Comparison of ENCODE assay signal across 24 cellular contexts in genomic region chr1:76240321-76240720, GRCh38.
A peak's percentile ranks its signal among the peaks of the same experiment; 100 is the strongest.
DNase-seq lines count a peak whose midpoint lies in the region; ATAC-seq, FAIRE-seq and TF ChIP-seq lines count a peak whose summit lies in the region.
"Had no signal": no experiment of that assay in that cellular context is flagged by ENCODE, and none has a peak within 500 bp of the region (broad histone marks: within the 10 kb centered on the region; RNA-seq: fewer than 3 reads in every experiment).

No MANE protein-coding gene starts in this region.

- no peak overlapping the region for H2AFZ ChIP-seq in OCI-LY3 (ENCODE audit: low read depth, low read length)
- no peak overlapping the region for H2AFZ ChIP-seq in neural progenitor cell (replicated peaks)

- H3K79me2 ChIP-seq in OCI-LY3 (ENCODE audit: low read length) (no peaks in the 10 kb centered on the region), neural progenitor cell (ENCODE audit: low read depth) (peaks cover 10% of the 10 kb centered on the region)

- no peaks in the 10 kb centered on the region for H3F3A ChIP-seq in neural progenitor cell (ENCODE audit: low read depth)

- H3K9me3 ChIP-seq in OCI-LY3 (ENCODE audit: insufficient read depth, low read length) (no peaks in the 10 kb centered on the region), neural progenitor cell (ENCODE audit: low read depth) (peaks cover 5% of the 10 kb centered on the region)
- H3K9me3 ChIP-seq: adrenal gland, pancreas had no signal

- no peak for ATAC-seq in GM19455 (IDR thresholded peaks at IDR 0.05; ENCODE audit: unreplicated experiment)
- ATAC-seq: K562, left lung, Right ventricle myocardium inferior had no signal

- H3K4me2 ChIP-seq in OCI-LY3 (ENCODE audit: low read length): peak overlapping the region; percentile 12; the same call in 1 of the 2 replicates
- no peak overlapping the region for H3K4me2 ChIP-seq in neural progenitor cell

- H3K4me3 Mint-ChIP-seq in neural progenitor cell: no peak overlapping the region
- H3K4me3 Mint-ChIP-seq: type B pancreatic cell had no signal

- H3K4me1 ChIP-seq in OCI-LY3 (ENCODE audit: low read length) (peaks cover 13% of the 10 kb centered on the region), neural progenitor cell (peaks cover 21% of the 10 kb centered on the region)
- H3K4me1 ChIP-seq: adrenal gland, esophagus squamous epithelium, left lung, pancreas, stomach had no signal

- H3K9ac ChIP-seq in OCI-LY3 (ENCODE audit: low read length) (no peak overlapping the region), neural progenitor cell (no peak overlapping the region)

- DNase-seq in GDM1 (lab: John Stamatoyannopoulos, UW) (peak; percentile 4), islet precursor cell (peak; percentile 97), urothelium cell line (ENCODE audit: low spot score) (peak; percentile 29), neural progenitor cell (ENCODE audit: low spot score) (no peak)
- DNase-seq in stimulated activated CD4-positive, alpha-beta T cell treated with anti-CD3 and anti-CD28 coated beads, Interleukin-12 subunit alpha, Interleukin-12 subunit beta, amount 100 ng/mL, for 4 hours: no peak
- DNase-seq: activated gamma-delta T cell; adrenal gland; central memory CD4-positive, alpha-beta T cell; effector CD8-positive, alpha-beta T cell; esophagus squamous epithelium; HCEC 1CT; left lung; NCI-H1048; NCI-H2029 treated with DMSO at 0.1 percent for 48 hours; NCI-H510A treated with DMSO at 0.1 percent for 48 hours; pancreas; stomach had no signal

- H4K20me1 ChIP-seq in OCI-LY3 (ENCODE audit: insufficient read depth, low read length) (no peaks in the 10 kb centered on the region), neural progenitor cell (ENCODE audit: low read depth) (no peaks in the 10 kb centered on the region)

- H3K27ac ChIP-seq in OCI-LY3 (ENCODE audit: low read length) (no peak overlapping the region), neural progenitor cell (no peak overlapping the region)
- H3K27ac ChIP-seq: adrenal gland, esophagus squamous epithelium, left lung, pancreas, stomach, VCaP had no signal

- H3K36me3 Mint-ChIP-seq in neural progenitor cell: peaks cover 16% of the 10 kb centered on the region

- H3K36me3 ChIP-seq in OCI-LY3 (replicated peaks; ENCODE audit: low read depth, low read length) (no peaks in the 10 kb centered on the region), neural progenitor cell (no peaks in the 10 kb centered on the region)
- H3K36me3 ChIP-seq: adrenal gland, esophagus squamous epithelium, left lung, pancreas, stomach had no signal

- H3K27me3 ChIP-seq in OCI-LY3 (ENCODE audit: low read depth, low read length) (no peaks in the 10 kb centered on the region), neural progenitor cell (no peaks in the 10 kb centered on the region)
- H3K27me3 ChIP-seq: adrenal gland, esophagus squamous epithelium, left lung, pancreas, stomach had no signal

- H3K4me1 Mint-ChIP-seq in neural progenitor cell: peaks cover 29% of the 10 kb centered on the region

- peak; percentile 5 for FAIRE-seq in urothelium cell line (lab: Jason Lieb, UNC)
- FAIRE-seq: GM12892, K562, pancreas had no signal

- no peak for TF ChIP-seq CTCF in OCI-LY3 (IDR thresholded peaks at IDR 0.05; ENCODE audit: low read depth, low read length)
- no peak for TF ChIP-seq CTCF in neural progenitor cell (IDR thresholded peaks at IDR 0.05)

- H3K9me3 Mint-ChIP-seq in neural progenitor cell: peaks cover 29% of the 10 kb centered on the region
- H3K9me3 Mint-ChIP-seq: type B pancreatic cell had no signal

- no peaks in the 10 kb centered on the region for H3K27me3 Mint-ChIP-seq in neural progenitor cell (ENCODE audit: insufficient read depth, low read depth)
- H3K27me3 Mint-ChIP-seq: type B pancreatic cell had no signal

- no peak overlapping the region for H3K27ac Mint-ChIP-seq in neural progenitor cell
- H3K27ac Mint-ChIP-seq: type B pancreatic cell had no signal

- H3K4me3 ChIP-seq in OCI-LY3 (ENCODE audit: low read length) (no peak overlapping the region), neural progenitor cell (no peak overlapping the region)
- H3K4me3 ChIP-seq: adrenal gland, esophagus squamous epithelium, K562, left lung, pancreas, stomach had no signal

Comparison
In these comparisons a context has a peak if more than half of its experiments do, and no peak if none do; other contexts are left out.
1. DNase-seq: peak in GDM1 (single experiment), islet precursor cell (single experiment) and urothelium cell line (single experiment); none in neural progenitor cell (single experiment) and stimulated activated CD4-positive, alpha-beta T cell treated with anti-CD3 and anti-CD28 coated beads, Interleukin-12 subunit alpha, Interleukin-12 subunit beta, amount 100 ng/mL, for 4 hours (single experiment).